ENCODE assay signal across 26 cellular contexts in genomic region chr4:108607426-108607825, GRCh38.
"Had no signal": no experiment of that assay in that cellular context is flagged by ENCODE, and none has a peak within 500 bp of the region (broad histone marks: within the 10 kb centered on the region; RNA-seq: fewer than 3 reads in every experiment).

No MANE protein-coding gene starts in this region.

- H3K4me1 ChIP-seq: pancreas, prostate gland, stomach, testis, tibial artery, uterus had no signal

- H3K27me3 ChIP-seq: hepatocyte, pancreas, stomach, testis, tibial artery, uterus had no signal

- H3K27ac ChIP-seq: hepatocyte, left ventricle myocardium inferior, pancreas, prostate gland, skin epidermis, stomach, testis, tibial artery, uterus had no signal

- H3K4me2 ChIP-seq: hepatocyte had no signal

- ATAC-seq: naive thymus-derived CD4-positive, alpha-beta T cell; natural killer cell treated with Interleukin-12 subunit alpha and Interleukin-12 subunit beta and Interleukin-15 and Interleukin-18, amount 100 ng/mL, for 72 hours; pancreas; right cardiac atrium; sciatic nerve; stimulated activated naive B cell treated with anti-CD40 and anti-IgM and Interleukin-4, amounts not matched to agents 10 μg/mL and 1 μg/mL and 100 μg/mL, for 72 hours; stimulated activated naive CD8-positive, alpha-beta T cell treated with anti-CD3 and anti-CD28 coated beads, Interleukin-15, Interleukin-2, amounts not matched to agents 100 U/mL and 50 U/mL, for 24 hours had no signal

- H3K4me3 Mint-ChIP-seq: mesothelial cell of epicardium; naive thymus-derived CD4-positive, alpha-beta T cell; natural killer cell treated with Interleukin-12 subunit alpha and Interleukin-12 subunit beta and Interleukin-15 and Interleukin-18, amount 100 ng/mL, for 72 hours; stimulated activated naive B cell treated with anti-CD40 and anti-IgM and Interleukin-4, amounts not matched to agents 10 μg/mL and 1 μg/mL and 100 μg/mL, for 72 hours; type B pancreatic cell had no signal

- H2AFZ ChIP-seq: hepatocyte had no signal

- H3K4me1 Mint-ChIP-seq: stimulated activated naive B cell treated with anti-CD40 and anti-IgM and Interleukin-4, amounts not matched to agents 10 μg/mL and 1 μg/mL and 100 μg/mL, for 72 hours had no signal

- H3K27ac Mint-ChIP-seq: mesothelial cell of epicardium; naive thymus-derived CD4-positive, alpha-beta T cell; natural killer cell treated with Interleukin-12 subunit alpha and Interleukin-12 subunit beta and Interleukin-15 and Interleukin-18, amount 100 ng/mL, for 72 hours; stimulated activated naive B cell treated with anti-CD40 and anti-IgM and Interleukin-4, amounts not matched to agents 10 μg/mL and 1 μg/mL and 100 μg/mL, for 72 hours; type B pancreatic cell had no signal

- H3K4me3 ChIP-seq: hepatocyte, left ventricle myocardium inferior, lung, pancreas, prostate gland, skin epidermis, stomach, testis, tibial artery, uterus had no signal

- H3K36me3 ChIP-seq: left ventricle myocardium inferior, pancreas, prostate gland, stomach, tibial artery, uterus had no signal

- DNase-seq: islet precursor cell; left ventricle myocardium inferior; mesendoderm; naive thymus-derived CD4-positive, alpha-beta T cell; pancreas; posterior cingulate gyrus; retina; right cardiac atrium; stimulated activated CD4-positive, alpha-beta T cell treated with anti-CD3 and anti-CD28 coated beads, Interleukin-12 subunit alpha, Interleukin-12 subunit beta, amount 100 ng/mL, for 4 hours; stimulated activated CD4-positive, alpha-beta T cell treated with anti-CD3 and anti-CD28 coated beads, Interleukin-15, amount 100 ng/mL, for 24 hours; stimulated activated CD4-positive, alpha-beta T cell treated with anti-CD3 and anti-CD28 coated beads, Interleukin-2, amount 100 ng/mL, for 24 hours; stimulated activated CD4-positive, alpha-beta T cell treated with anti-CD3 and anti-CD28 coated beads, Interleukin-4, amount 100 ng/mL, for 1 hour; stimulated activated naive B cell treated with anti-CD40 and anti-IgM and Interleukin-4, amounts not matched to agents 10 μg/mL and 1 μg/mL and 100 μg/mL, for 72 hours; stimulated activated naive CD8-positive, alpha-beta T cell treated with anti-CD3 and anti-CD28 coated beads, Interleukin-15, Interleukin-2, amounts not matched to agents 100 U/mL and 50 U/mL, for 24 hours; stomach; testis; tibial artery; uterus had no signal

- H3K9me3 ChIP-seq: pancreas, prostate gland, testis, uterus had no signal

- H3K36me3 Mint-ChIP-seq: type B pancreatic cell had no signal

- H3K27me3 Mint-ChIP-seq: naive thymus-derived CD4-positive, alpha-beta T cell; stimulated activated naive B cell treated with anti-CD40 and anti-IgM and Interleukin-4, amounts not matched to agents 10 μg/mL and 1 μg/mL and 100 μg/mL, for 72 hours; type B pancreatic cell had no signal

- H3K79me2 ChIP-seq: hepatocyte had no signal
